In the genomic region with DNA sequence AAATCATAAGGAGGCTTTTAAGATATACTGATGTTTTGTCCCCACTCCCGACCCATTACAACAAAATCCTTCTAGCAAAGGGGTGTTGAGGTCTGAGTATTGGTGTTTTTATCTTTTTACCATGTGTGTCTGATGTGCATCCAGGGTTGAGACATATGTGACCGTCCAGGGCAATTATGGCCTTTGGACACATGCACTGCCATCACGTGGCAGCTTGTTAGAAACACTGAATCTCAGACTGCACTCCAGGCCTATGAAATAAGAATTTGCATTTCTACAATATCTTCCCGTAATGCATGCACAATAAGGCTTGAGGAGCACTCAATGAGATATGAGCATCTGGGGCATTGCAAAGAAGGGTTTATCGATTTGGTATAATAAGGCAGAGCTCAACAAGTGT, we compare ENCODE assay signal across 19 cellular contexts.
DNase-seq lines count a peak whose midpoint lies in the region; ATAC-seq and TF ChIP-seq lines count a peak whose summit lies in the region.
"Had no signal": no experiment of that assay in that cellular context is flagged by ENCODE, and none has a peak within 500 bp of the region (broad histone marks: within the 10 kb centered on the region; RNA-seq: fewer than 3 reads in every experiment).

No MANE protein-coding gene starts in this region.

- H3K36me3 ChIP-seq in GM06990 (ENCODE audit: control insufficient read depth, insufficient read depth, low read length) (no peaks in the 10 kb centered on the region), WERI-Rb-1 (no peaks in the 10 kb centered on the region), gastroesophageal sphincter (no peaks in the 10 kb centered on the region)
- H3K36me3 ChIP-seq: SJCRH30 had no signal

- no peaks in the 10 kb centered on the region for H3K9me3 ChIP-seq in WERI-Rb-1 (ENCODE audit: severe bottlenecking)
- no peaks in the 10 kb centered on the region for H3K9me3 ChIP-seq in gastroesophageal sphincter
- H3K9me3 ChIP-seq: psoas muscle had no signal

- intact Hi-C loops in left cardiac atrium (cut with DNase I), result no loop called here

- peak; percentile 62 for ATAC-seq in GM19351 (IDR thresholded peaks at IDR 0.05; ENCODE audit: unreplicated experiment)
- ATAC-seq in left cardiac atrium, result no peak
- no peak for ATAC-seq in gastroesophageal sphincter
- ATAC-seq: activated naive CD4-positive, alpha-beta T cell treated with anti-CD3 and anti-CD28 coated beads, Interleukin-2, amount 50 U/mL, for 72 hours; effector memory CD8-positive, alpha-beta T cell; psoas muscle; stimulated activated naive CD8-positive, alpha-beta T cell treated with anti-CD3 and anti-CD28 coated beads, Interleukin-15, amount 100 ng/mL, for 72 hours had no signal

- H3K4me1 ChIP-seq in gastroesophageal sphincter, result no peaks in the 10 kb centered on the region
- H3K4me1 ChIP-seq: psoas muscle, SJCRH30 had no signal

- no peak overlapping the region for H3K4me3 ChIP-seq in GM06990 (replicated peaks; ENCODE audit: low read depth, low read length)
- H3K4me3 ChIP-seq in WERI-Rb-1 (ENCODE audit: low read depth, low read length), result no peak overlapping the region
- H3K4me3 ChIP-seq in gastroesophageal sphincter, result no peak overlapping the region
- H3K4me3 ChIP-seq: psoas muscle, SJCRH30, skin epidermis had no signal

- TF ChIP-seq EP300 in gastroesophageal sphincter (IDR thresholded peaks at IDR 0.05), result no peak

- peak; percentile 25 for TF ChIP-seq CTCF in GM06990 (IDR thresholded peaks at IDR 0.05; ENCODE audit: insufficient read depth, low read length, poor library complexity, severe bottlenecking)
- peak; percentile 36; the same call in 1 of the 2 replicates for TF ChIP-seq CTCF in WERI-Rb-1 (IDR thresholded peaks at IDR 0.05; ENCODE audit: low read depth, low read length)
- TF ChIP-seq CTCF in gastroesophageal sphincter (IDR thresholded peaks at IDR 0.05), result no peak

- H3K27ac ChIP-seq in WERI-Rb-1 (no peak overlapping the region), gastroesophageal sphincter (no peak overlapping the region)
- H3K27ac ChIP-seq: psoas muscle, SJCRH30, skin epidermis had no signal

- H3K27me3 ChIP-seq in GM06990 (replicated peaks; ENCODE audit: control insufficient read depth, insufficient read depth, low read length), result no peaks in the 10 kb centered on the region
- H3K27me3 ChIP-seq in WERI-Rb-1 (ENCODE audit: insufficient read depth, low read depth, severe bottlenecking), result no peaks in the 10 kb centered on the region
- H3K27me3 ChIP-seq in gastroesophageal sphincter, result no peaks in the 10 kb centered on the region
- H3K27me3 ChIP-seq: SJCRH30 had no signal

- TF ChIP-seq POLR2A in gastroesophageal sphincter (IDR thresholded peaks at IDR 0.05), result no peak

- DNase-seq in GM06990 (ENCODE audit: extremely low read depth, insufficient read length) (no peak), NCI-H460 (ENCODE audit: extremely low read depth, low read depth) (peak; percentile 26), WERI-Rb-1 (peak; percentile 21), occipital lobe (lab: John Stamatoyannopoulos, UW) (no peak), left cardiac atrium (no peak), Ammon's horn (ENCODE audit: low spot score) (no peak)
- DNase-seq: activated CD4-positive, alpha-beta T cell treated with anti-CD3 and anti-CD28 coated beads for 1 hour; effector memory CD8-positive, alpha-beta T cell; EL; NCI-H1436; psoas muscle; SJCRH30; stimulated activated CD4-positive, alpha-beta T cell treated with anti-CD3 and anti-CD28 coated beads, Interleukin-2, amount 100 ng/mL, for 48 hours; stimulated activated naive CD8-positive, alpha-beta T cell treated with anti-CD3 and anti-CD28 coated beads, Interleukin-15, amount 100 ng/mL, for 72 hours; trophoblast cell had no signal

- 84 to 100% methylated on average over 4 to 5 of the region's 5 CpGs for WGBS in gastroesophageal sphincter (ENCODE audit: low coverage in 1 of 2), 2 donors

Comparison
In these comparisons a context has a peak if more than half of its experiments do, and no peak if none do; other contexts are left out.
1. DNase-seq: peak in NCI-H460 (single experiment) and WERI-Rb-1 (single experiment); none in GM06990 (single experiment), occipital lobe (single experiment), left cardiac atrium (single experiment) and Ammon's horn (single experiment).
2. CTCF ChIP-seq: peak in GM06990 (single experiment) and WERI-Rb-1 (single experiment); none in gastroesophageal sphincter (0 of 4).